Comparison of ENCODE assay signal across 14 cellular contexts in genomic region chr5:152593388-152593787, GRCh38.
DNase-seq lines count a peak whose midpoint lies in the region; ATAC-seq and TF ChIP-seq lines count a peak whose summit lies in the region.
"Had no signal": no experiment of that assay in that cellular context is flagged by ENCODE, and none has a peak within 500 bp of the region (broad histone marks: within the 10 kb centered on the region; RNA-seq: fewer than 3 reads in every experiment).

No MANE protein-coding gene starts in this region.

- TF ChIP-seq CTCF in omental fat pad (IDR thresholded peaks at IDR 0.05) = no peak

- in situ Hi-C loops in SK-MEL-5 (cut with HindIII; ENCODE audit: low pct_unique_long_range_greater_than_20kb, low sequenced_read_pairs) = no loop called here

- no peak for ATAC-seq in omental fat pad (ENCODE audit: low FRiP score)
- ATAC-seq: gastroesophageal sphincter had no signal

- CTCF ChIA-PET in HEK293T (lab: Yijun Ruan, JAX) = no interaction called here

- DNase-seq in ELR (ENCODE audit: low read depth) (peak; percentile 1), HCEC 1CT (peak; percentile 32), SK-MEL-5 (ENCODE audit: low read depth, low spot score) (peak; percentile 33), iPS-NIHi7 (ENCODE audit: extremely low spot score) (peak; percentile 31), omental fat pad (ENCODE audit: low spot score) (no peak), cortex of kidney (lab: John Stamatoyannopoulos, UW) (no peak), HEK293T (ENCODE audit: extremely low spot score) (no peak)
- DNase-seq in activated naive CD4-positive, alpha-beta T cell treated with anti-CD3 and anti-CD28 coated beads, Interleukin-2, amount 50 U/mL, for 16 hours = no peak
- DNase-seq: activated CD4-positive, alpha-beta T cell treated with anti-CD3 and anti-CD28 coated beads, Interleukin-2, amount 50 U/mL, for 4 hours; activated effector memory CD4-positive, alpha-beta T cell treated with Interleukin-2 at 50 U/mL for 16 hours; C1 segment of cervical spinal cord; occipital lobe; small intestine had no signal

- POLR2A ChIA-PET in HEK293T (lab: Yijun Ruan, JAX) = no interaction called here

TF ChIP-seq in HEK293T, 16 proteins besides CTCF, POLR2A, EP300 and RAD21:
- TF ChIP-seq FOXA1 (IDR thresholded peaks at IDR 0.05) (no peak), FOXM1 (IDR thresholded peaks at IDR 0.05; ENCODE audit: borderline replicate concordance) (no peak), ELF4 (IDR thresholded peaks at IDR 0.05) (no peak), ZNF384 (IDR thresholded peaks at IDR 0.05) (no peak), FOXK2 (IDR thresholded peaks at IDR 0.05) (no peak), ARNT (IDR thresholded peaks at IDR 0.05) (no peak), PKNOX1 (IDR thresholded peaks at IDR 0.05) (no peak), NFRKB (IDR thresholded peaks at IDR 0.05) (no peak), SP1 (IDR thresholded peaks at IDR 0.05) (no peak), L3MBTL2 (conservative IDR thresholded peaks at IDR 0.05) (no peak), SUZ12 (IDR thresholded peaks at IDR 0.05) (no peak)

Comparison
In these comparisons a context has a peak if more than half of its experiments do, and no peak if none do; other contexts are left out.
1. DNase-seq: peak in ELR (single experiment), HCEC 1CT (single experiment), SK-MEL-5 (single experiment) and iPS-NIHi7 (single experiment); none in omental fat pad (single experiment), cortex of kidney (single experiment), HEK293T (single experiment) and activated naive CD4-positive, alpha-beta T cell treated with anti-CD3 and anti-CD28 coated beads, Interleukin-2, amount 50 U/mL, for 16 hours (single experiment).